In the genomic region with DNA sequence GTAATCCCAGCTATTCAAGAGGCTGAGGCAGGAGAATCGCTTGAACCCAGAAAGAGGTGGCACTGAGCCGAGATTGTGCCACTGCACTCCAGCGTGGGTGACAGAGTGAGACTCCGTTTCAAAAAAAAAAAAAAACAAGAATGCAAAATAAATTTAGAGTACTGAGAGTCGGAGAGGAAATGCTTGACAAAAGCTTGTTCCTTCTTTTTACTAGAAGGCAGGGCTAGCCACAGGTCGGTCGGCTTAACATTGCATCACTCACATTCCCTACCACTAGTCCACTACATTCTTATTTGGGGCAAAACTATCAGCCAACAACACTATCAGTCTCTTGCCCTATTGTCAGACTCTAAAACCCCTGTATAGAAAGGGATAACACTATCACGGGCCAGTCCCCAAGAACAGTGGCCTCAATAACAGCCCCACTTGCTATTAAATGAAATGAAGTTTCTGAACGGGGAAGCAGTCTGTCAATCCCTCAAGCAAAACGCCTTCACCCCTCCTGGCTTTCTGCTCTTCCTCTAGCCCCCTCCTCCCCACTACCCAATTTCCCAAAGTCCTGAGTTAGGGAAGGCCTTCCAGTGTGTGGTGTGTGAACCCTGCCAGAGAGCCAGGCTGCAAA, we compare ENCODE assay signal across 8 cellular contexts. TPM values are rescaled to one million over a fixed set of nuclear protein-coding genes. Genes with fewer than 3 reads are reported as not detected.
DNase-seq lines count a peak whose midpoint lies in the region; ATAC-seq, FAIRE-seq and TF ChIP-seq lines count a peak whose summit lies in the region.

No MANE protein-coding gene starts in this region.

- H3K27me3 ChIP-seq in HUES6 (ENCODE audit: control insufficient read depth, insufficient read depth, low read length) (no peaks in the 10 kb centered on the region), smooth muscle cell (ENCODE audit: low read depth) (no peaks in the 10 kb centered on the region)

- peaks cover 45% of the 10 kb centered on the region for H3K79me2 ChIP-seq in smooth muscle cell (ENCODE audit: low read depth)

- peak overlapping the region; percentile 87 for H3K4me2 ChIP-seq in smooth muscle cell

- H3K9me3 ChIP-seq in HUES6 (ENCODE audit: control insufficient read depth, insufficient read depth, low read depth, low read length) (0 out of 2 replicates have a peak, but pooled peaks cover 5% of the 10 kb centered on the region), smooth muscle cell (replicated peaks; ENCODE audit: low read depth) (no peaks in the 10 kb centered on the region)

- TF ChIP-seq POLR2A in GM12892 (IDR thresholded peaks at IDR 0.05; ENCODE audit: low read depth, low read length): no peak

- H3K9ac ChIP-seq in HUES6 (ENCODE audit: low read length) (peak overlapping the region; percentile 82), smooth muscle cell (ENCODE audit: low read depth) (peak overlapping the region; percentile 88)

- H3K9me3 Mint-ChIP-seq in activated naive CD8-positive, alpha-beta T cell (ENCODE audit: low read depth): no peaks in the 10 kb centered on the region

- H3K27me3 Mint-ChIP-seq in activated naive CD8-positive, alpha-beta T cell: no peaks in the 10 kb centered on the region

- H3K36me3 Mint-ChIP-seq in activated naive CD8-positive, alpha-beta T cell: no peaks in the 10 kb centered on the region

- 28% methylated on average over 10 of the region's 10 CpGs for WGBS in smooth muscle cell (ENCODE audit: low lambda C conversion rate)

- ATAC-seq in HG02870 (IDR thresholded peaks at IDR 0.05; ENCODE audit: unreplicated experiment): no peak

- peak overlapping the region; percentile 97 for H3K4me3 Mint-ChIP-seq in activated naive CD8-positive, alpha-beta T cell

- H3K27ac Mint-ChIP-seq in activated naive CD8-positive, alpha-beta T cell: peak overlapping the region; percentile 97

- peak; percentile 56 for DNase-seq in AG20443 (ENCODE audit: low spot score)
- DNase-seq in smooth muscle cell (lab: John Stamatoyannopoulos, UW; ENCODE audit: unreplicated experiment): no peak
- DNase-seq in iPS-NIHi11 (ENCODE audit: low spot score): no peak
- no peak for DNase-seq in GM12892 (ENCODE audit: insufficient read length)

- TF ChIP-seq CTCF in smooth muscle cell (IDR thresholded peaks at IDR 0.05; ENCODE audit: borderline replicate concordance, insufficient read depth, poor library complexity, severe bottlenecking): no peak

- H3K27ac ChIP-seq in HUES6 (ENCODE audit: low read depth, low read length): peak overlapping the region; percentile 42; the same call in 1 of the 2 replicates
- peak overlapping the region; percentile 98 for H3K27ac ChIP-seq in smooth muscle cell (ENCODE audit: low read depth)

- H4K20me1 ChIP-seq in smooth muscle cell (ENCODE audit: low read depth): peaks cover 11% of the 10 kb centered on the region

- H3F3A ChIP-seq in smooth muscle cell (ENCODE audit: low read depth): peaks cover 15% of the 10 kb centered on the region

- peaks cover 14% of the 10 kb centered on the region for H3K36me3 ChIP-seq in HUES6 (ENCODE audit: control insufficient read depth, insufficient read depth, low read length)
- no peaks in the 10 kb centered on the region for H3K36me3 ChIP-seq in smooth muscle cell (ENCODE audit: low read depth)

- H3K4me1 ChIP-seq in HUES6 (ENCODE audit: control insufficient read depth, insufficient read depth, low read length) (peaks cover 19% of the 10 kb centered on the region), smooth muscle cell (ENCODE audit: low read depth) (peaks cover 18% of the 10 kb centered on the region)

- no peak for FAIRE-seq in GM12892 (lab: Jason Lieb, UNC)

- H3K4me3 ChIP-seq in HUES6 (ENCODE audit: low read depth, low read length) (peak overlapping the region; percentile 76), iPS-11a (ENCODE audit: low read depth, low read length) (peak overlapping the region; percentile 92), smooth muscle cell (peak overlapping the region; percentile 73)

- H3K4me1 Mint-ChIP-seq in activated naive CD8-positive, alpha-beta T cell (ENCODE audit: low read depth): peaks cover 50% of the 10 kb centered on the region

- H2AFZ ChIP-seq in smooth muscle cell (ENCODE audit: low read depth): peak overlapping the region; percentile 20

RNA-seq across cellular contexts. Expression of a gene that starts 1.0 kb away (rescaled TPM):
- 46.1 and 65.2 TPM in 2 replicates for total RNA-seq in smooth muscle cell
- polyA plus RNA-seq in smooth muscle cell: 19.4 and 22.2 TPM in 2 replicates
- polyA plus RNA-seq in GM12892 (2012; ENCODE audit: missing spikeins): 20.2 TPM

RNA-seq across cellular contexts. Expression of a gene that starts 3.4 kb away (rescaled TPM):
- total RNA-seq in smooth muscle cell: 20.9 and 33.8 TPM in 2 replicates
- 14.2 and 16.4 TPM in 2 replicates for polyA plus RNA-seq in smooth muscle cell
- polyA plus RNA-seq in GM12892 (2012; ENCODE audit: missing spikeins): 47.0 TPM

RNA-seq across cellular contexts. Expression of a gene that starts 9.1 kb away (rescaled TPM):
- total RNA-seq in smooth muscle cell: 0.36 and 0.99 TPM in 2 replicates
- not detected in 2 replicates for polyA plus RNA-seq in smooth muscle cell
- not detected for polyA plus RNA-seq in GM12892 (2012; ENCODE audit: missing spikeins)

RNA-seq across cellular contexts. Expression of a gene that starts 31.4 kb away (rescaled TPM):
- 28.2 and 43.8 TPM in 2 replicates for total RNA-seq in smooth muscle cell
- 32.2 and 39.2 TPM in 2 replicates for polyA plus RNA-seq in smooth muscle cell
- 42.7 TPM for polyA plus RNA-seq in GM12892 (2012; ENCODE audit: missing spikeins)

RNA-seq across cellular contexts. Expression of a gene that starts 37.5 kb away (rescaled TPM):
- 31.4 and 32.5 TPM in 2 replicates for total RNA-seq in smooth muscle cell
- polyA plus RNA-seq in smooth muscle cell: 49.9 and 54.0 TPM in 2 replicates
- polyA plus RNA-seq in GM12892 (2012; ENCODE audit: missing spikeins): 12.3 TPM
